Comparison of ENCODE assay signal across 12 cellular contexts in the genomic region with DNA sequence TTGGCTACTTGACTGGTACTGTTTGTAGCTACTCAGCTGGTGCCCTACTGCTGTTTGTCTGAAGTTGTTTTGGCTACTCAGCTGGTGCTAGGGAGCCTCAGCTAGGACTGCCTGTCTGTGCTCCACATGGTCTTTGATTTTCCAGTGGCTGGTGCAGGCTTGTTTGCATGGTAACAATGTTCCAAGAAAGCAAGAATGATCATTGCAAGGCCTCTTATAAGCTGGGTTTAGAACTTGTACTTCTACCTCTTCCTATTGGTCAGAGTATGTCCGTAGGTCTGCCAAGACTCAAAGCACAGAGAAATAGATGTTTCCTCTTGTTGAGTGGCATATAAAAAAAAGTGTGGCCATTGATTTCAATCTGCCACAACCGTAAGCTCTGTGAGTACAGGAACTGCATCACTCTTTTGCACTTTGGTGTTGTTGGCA. TPM values are rescaled to one million over a fixed set of nuclear protein-coding genes. Genes with fewer than 3 reads are reported as not detected.
DNase-seq lines count a peak whose midpoint lies in the region; ATAC-seq, FAIRE-seq and TF ChIP-seq lines count a peak whose summit lies in the region.
"Had no signal": no experiment of that assay in that cellular context is flagged by ENCODE, and none has a peak within 500 bp of the region (broad histone marks: within the 10 kb centered on the region; RNA-seq: fewer than 3 reads in every experiment).

No MANE protein-coding gene starts in this region.

- H3K4me1 ChIP-seq in esophagus squamous epithelium (peaks cover 0 to 34% (median 8%) of the 10 kb centered on the region in 3 donors), HAP-1 (no peaks in the 10 kb centered on the region)
- H3K4me1 ChIP-seq: prostate gland had no signal

- TF ChIP-seq POLR2A in GM12891 (IDR thresholded peaks at IDR 0.05; ENCODE audit: low read depth, low read length) (no peak), esophagus squamous epithelium (IDR thresholded peaks at IDR 0.05) (no peak)

- in situ Hi-C loops in HAP-1 (cut with MboI; ENCODE audit: low sequenced_read_pairs): no loop called here

- DNase-seq in AG10803 (ENCODE audit: low read depth) (peak; percentile 17), GM12891 (ENCODE audit: insufficient read length, low spot score) (no peak), left lobe of liver (ENCODE audit: low spot score) (no peak), NCI-H82 (lab: John Stamatoyannopoulos, UW) (no peak), esophagus squamous epithelium (lab: John Stamatoyannopoulos, UW) (no peak), HAP-1 (ENCODE audit: low spot score in 2 of 2) (no peak), glutamatergic neuron (no peak)
- DNase-seq in activated T-helper 2 cell treated with anti-CD3 and anti-CD28 coated beads, Interferon-gamma antibody, Interleukin-2, Interleukin-4, amounts not matched to agents 10 μg/mL and 5 μg/mL and 100 μg/mL, durations not matched to agents 14 hours and 24 hours and 36 hours (ENCODE audit: low spot score): no peak
- DNase-seq: kidney, NCI-H345 had no signal

- 61 to 63% methylated on average over 2 of the region's 2 CpGs for WGBS in esophagus squamous epithelium, 2 donors

- no peak overlapping the region for H3K4me3 ChIP-seq in AG10803 (ENCODE audit: low read length)
- no peak overlapping the region for H3K4me3 ChIP-seq in esophagus squamous epithelium
- H3K4me3 ChIP-seq in HAP-1: no peak overlapping the region
- H3K4me3 ChIP-seq: prostate gland had no signal

- peak overlapping the region; percentile 50 for H3K27ac Mint-ChIP-seq in activated T-helper 2 cell treated with anti-CD3 and anti-CD28 coated beads, Interferon-gamma antibody, Interleukin-2, Interleukin-4, amounts not matched to agents 10 μg/mL and 5 μg/mL and 100 μg/mL, durations not matched to agents 14 hours and 24 hours and 36 hours
- no peak overlapping the region for H3K27ac Mint-ChIP-seq in glutamatergic neuron (ENCODE audit: unreplicated experiment)

- TF ChIP-seq CTCF in AG10803 (conservative IDR thresholded peaks at IDR 0.05; ENCODE audit: low read length) (no peak), esophagus squamous epithelium (IDR thresholded peaks at IDR 0.05) (no peak), glutamatergic neuron (IDR thresholded peaks at IDR 0.05; ENCODE audit: partially characterized antibody, unreplicated experiment) (no peak)

- peak; percentile 51 for FAIRE-seq in GM12891 (lab: Jason Lieb, UNC)
- FAIRE-seq: bronchial epithelial cell had no signal

- H3K27ac ChIP-seq in esophagus squamous epithelium: no peak overlapping the region
- H3K27ac ChIP-seq: prostate gland had no signal

- H3K4me1 Mint-ChIP-seq in activated T-helper 2 cell treated with anti-CD3 and anti-CD28 coated beads, Interferon-gamma antibody, Interleukin-2, Interleukin-4, amounts not matched to agents 10 μg/mL and 5 μg/mL and 100 μg/mL, durations not matched to agents 14 hours and 24 hours and 36 hours (ENCODE audit: low read depth): peaks cover 72% of the 10 kb centered on the region
- no peaks in the 10 kb centered on the region for H3K4me1 Mint-ChIP-seq in glutamatergic neuron (ENCODE audit: low read depth, unreplicated experiment)

- H3K27me3 ChIP-seq in esophagus squamous epithelium (no peaks in the 10 kb centered on the region), HAP-1 (ENCODE audit: low read depth) (no peaks in the 10 kb centered on the region)

- peak; percentile 45 for ATAC-seq in left lobe of liver

- H3K9me3 ChIP-seq in esophagus squamous epithelium (no peaks in the 10 kb centered on the region), HAP-1 (no peaks in the 10 kb centered on the region)
- H3K9me3 ChIP-seq: prostate gland had no signal

- no peaks in the 10 kb centered on the region for H3K36me3 ChIP-seq in esophagus squamous epithelium
- no peaks in the 10 kb centered on the region for H3K36me3 ChIP-seq in HAP-1 (replicated peaks)
- H3K36me3 ChIP-seq: prostate gland had no signal

- intact Hi-C loops in activated T-helper 2 cell treated with anti-CD3 and anti-CD28 coated beads, Interferon-gamma antibody, Interleukin-2, Interleukin-4, amounts not matched to agents 10 μg/mL and 5 μg/mL and 100 μg/mL, durations not matched to agents 14 hours and 24 hours and 36 hours (cut with micrococcal nuclease): no loop called here
- intact Hi-C loops in esophagus squamous epithelium (cut with DNase I): no loop called here

- peaks cover 64% of the 10 kb centered on the region for H3K36me3 Mint-ChIP-seq in activated T-helper 2 cell treated with anti-CD3 and anti-CD28 coated beads, Interferon-gamma antibody, Interleukin-2, Interleukin-4, amounts not matched to agents 10 μg/mL and 5 μg/mL and 100 μg/mL, durations not matched to agents 14 hours and 24 hours and 36 hours (ENCODE audit: low read depth)
- peaks cover 14% of the 10 kb centered on the region for H3K36me3 Mint-ChIP-seq in glutamatergic neuron (ENCODE audit: unreplicated experiment)

- peaks cover 15% of the 10 kb centered on the region for H3K9me3 Mint-ChIP-seq in activated T-helper 2 cell treated with anti-CD3 and anti-CD28 coated beads, Interferon-gamma antibody, Interleukin-2, Interleukin-4, amounts not matched to agents 10 μg/mL and 5 μg/mL and 100 μg/mL, durations not matched to agents 14 hours and 24 hours and 36 hours
- H3K9me3 Mint-ChIP-seq in glutamatergic neuron (ENCODE audit: unreplicated experiment): no peaks in the 10 kb centered on the region

- peak overlapping the region; percentile 45 for H3K4me3 Mint-ChIP-seq in activated T-helper 2 cell treated with anti-CD3 and anti-CD28 coated beads, Interferon-gamma antibody, Interleukin-2, Interleukin-4, amounts not matched to agents 10 μg/mL and 5 μg/mL and 100 μg/mL, durations not matched to agents 14 hours and 24 hours and 36 hours (ENCODE audit: low read depth)
- H3K4me3 Mint-ChIP-seq in glutamatergic neuron (ENCODE audit: unreplicated experiment): no peak overlapping the region

- H3K27me3 Mint-ChIP-seq in activated T-helper 2 cell treated with anti-CD3 and anti-CD28 coated beads, Interferon-gamma antibody, Interleukin-2, Interleukin-4, amounts not matched to agents 10 μg/mL and 5 μg/mL and 100 μg/mL, durations not matched to agents 14 hours and 24 hours and 36 hours (ENCODE audit: low read depth): no peaks in the 10 kb centered on the region
- H3K27me3 Mint-ChIP-seq in glutamatergic neuron (ENCODE audit: unreplicated experiment): no peaks in the 10 kb centered on the region

TF ChIP-seq in GM12891, 5 proteins besides CTCF, POLR2A, EP300 and RAD21:
- no peak for TF ChIP-seq SPI1 (IDR thresholded peaks at IDR 0.05; ENCODE audit: low read depth, low read length)
- TF ChIP-seq TAF1 (IDR thresholded peaks at IDR 0.05; ENCODE audit: low read depth, low read length): no peak
- no peak for TF ChIP-seq PAX5 (IDR thresholded peaks at IDR 0.05; ENCODE audit: insufficient read depth, low read length, severe bottlenecking)
- no peak for TF ChIP-seq POLR2AphosphoS5 (IDR thresholded peaks at IDR 0.05; ENCODE audit: low read depth, low read length)
- no peak for TF ChIP-seq POU2F2 (IDR thresholded peaks at IDR 0.05; ENCODE audit: low read depth, low read length)

RNA-seq across cellular contexts. Expression of a gene that starts 17.6 kb away (rescaled TPM):
- 47.8 TPM for polyA plus RNA-seq in GM12891 (2012; ENCODE audit: low read depth, missing spikeins)
- total RNA-seq in activated T-helper 2 cell treated with anti-CD3 and anti-CD28 coated beads, Interferon-gamma antibody, Interleukin-2, Interleukin-4, amounts not matched to agents 10 μg/mL and 5 μg/mL and 100 μg/mL, durations not matched to agents 14 hours and 24 hours and 36 hours: 199 and 205 TPM in 2 replicates
- total RNA-seq in left lobe of liver: 15.6 TPM
- 10 to 100 TPM; 33.5 to 47.5 (median 41.4) TPM for total RNA-seq in esophagus squamous epithelium
- total RNA-seq in glutamatergic neuron (ENCODE audit: unreplicated experiment): 3.2 TPM
